ENCODE assay signal across 1 cellular context in the genomic region with DNA sequence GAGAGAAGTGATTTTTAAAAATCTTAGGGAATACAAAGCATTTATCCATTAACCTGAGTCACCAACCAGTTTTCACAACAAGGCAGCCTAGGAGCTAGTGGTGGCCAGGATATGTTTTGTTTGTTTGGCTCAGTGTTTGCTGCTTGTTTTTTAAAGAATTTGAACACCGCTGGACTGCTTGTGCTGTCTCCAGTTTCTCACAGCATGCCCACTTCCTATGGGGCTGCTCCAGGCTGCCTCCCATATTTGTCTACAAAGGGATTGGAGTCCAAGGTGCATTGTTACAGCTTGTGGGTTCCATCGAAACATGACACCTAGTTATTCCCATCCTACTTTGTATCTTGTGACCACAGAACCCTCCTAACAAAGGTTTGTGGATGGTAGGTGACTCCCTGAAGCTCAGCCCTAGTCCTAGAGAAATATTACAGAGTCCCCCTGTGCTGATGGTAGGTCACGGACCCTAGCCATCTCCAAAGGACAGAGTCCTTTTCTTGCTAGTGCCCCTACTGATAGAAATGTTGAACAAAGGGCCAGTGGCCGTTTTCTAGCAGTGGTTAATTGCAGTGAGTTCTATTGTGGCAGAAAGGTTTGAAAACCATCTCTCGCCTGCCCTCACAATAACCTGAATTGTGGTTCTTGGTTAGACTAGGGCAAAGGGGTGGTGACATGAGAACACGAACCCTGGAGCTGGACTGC.
TF ChIP-seq lines count a peak whose summit lies in the region.

No MANE protein-coding gene starts in this region.

TF ChIP-seq in GM23338, 12 proteins besides CTCF, POLR2A, EP300 and RAD21:
- TF ChIP-seq EZH2phosphoT487 (IDR thresholded peaks at IDR 0.05; ENCODE audit: unreplicated experiment) = no peak
- TF ChIP-seq, protein P1, sequence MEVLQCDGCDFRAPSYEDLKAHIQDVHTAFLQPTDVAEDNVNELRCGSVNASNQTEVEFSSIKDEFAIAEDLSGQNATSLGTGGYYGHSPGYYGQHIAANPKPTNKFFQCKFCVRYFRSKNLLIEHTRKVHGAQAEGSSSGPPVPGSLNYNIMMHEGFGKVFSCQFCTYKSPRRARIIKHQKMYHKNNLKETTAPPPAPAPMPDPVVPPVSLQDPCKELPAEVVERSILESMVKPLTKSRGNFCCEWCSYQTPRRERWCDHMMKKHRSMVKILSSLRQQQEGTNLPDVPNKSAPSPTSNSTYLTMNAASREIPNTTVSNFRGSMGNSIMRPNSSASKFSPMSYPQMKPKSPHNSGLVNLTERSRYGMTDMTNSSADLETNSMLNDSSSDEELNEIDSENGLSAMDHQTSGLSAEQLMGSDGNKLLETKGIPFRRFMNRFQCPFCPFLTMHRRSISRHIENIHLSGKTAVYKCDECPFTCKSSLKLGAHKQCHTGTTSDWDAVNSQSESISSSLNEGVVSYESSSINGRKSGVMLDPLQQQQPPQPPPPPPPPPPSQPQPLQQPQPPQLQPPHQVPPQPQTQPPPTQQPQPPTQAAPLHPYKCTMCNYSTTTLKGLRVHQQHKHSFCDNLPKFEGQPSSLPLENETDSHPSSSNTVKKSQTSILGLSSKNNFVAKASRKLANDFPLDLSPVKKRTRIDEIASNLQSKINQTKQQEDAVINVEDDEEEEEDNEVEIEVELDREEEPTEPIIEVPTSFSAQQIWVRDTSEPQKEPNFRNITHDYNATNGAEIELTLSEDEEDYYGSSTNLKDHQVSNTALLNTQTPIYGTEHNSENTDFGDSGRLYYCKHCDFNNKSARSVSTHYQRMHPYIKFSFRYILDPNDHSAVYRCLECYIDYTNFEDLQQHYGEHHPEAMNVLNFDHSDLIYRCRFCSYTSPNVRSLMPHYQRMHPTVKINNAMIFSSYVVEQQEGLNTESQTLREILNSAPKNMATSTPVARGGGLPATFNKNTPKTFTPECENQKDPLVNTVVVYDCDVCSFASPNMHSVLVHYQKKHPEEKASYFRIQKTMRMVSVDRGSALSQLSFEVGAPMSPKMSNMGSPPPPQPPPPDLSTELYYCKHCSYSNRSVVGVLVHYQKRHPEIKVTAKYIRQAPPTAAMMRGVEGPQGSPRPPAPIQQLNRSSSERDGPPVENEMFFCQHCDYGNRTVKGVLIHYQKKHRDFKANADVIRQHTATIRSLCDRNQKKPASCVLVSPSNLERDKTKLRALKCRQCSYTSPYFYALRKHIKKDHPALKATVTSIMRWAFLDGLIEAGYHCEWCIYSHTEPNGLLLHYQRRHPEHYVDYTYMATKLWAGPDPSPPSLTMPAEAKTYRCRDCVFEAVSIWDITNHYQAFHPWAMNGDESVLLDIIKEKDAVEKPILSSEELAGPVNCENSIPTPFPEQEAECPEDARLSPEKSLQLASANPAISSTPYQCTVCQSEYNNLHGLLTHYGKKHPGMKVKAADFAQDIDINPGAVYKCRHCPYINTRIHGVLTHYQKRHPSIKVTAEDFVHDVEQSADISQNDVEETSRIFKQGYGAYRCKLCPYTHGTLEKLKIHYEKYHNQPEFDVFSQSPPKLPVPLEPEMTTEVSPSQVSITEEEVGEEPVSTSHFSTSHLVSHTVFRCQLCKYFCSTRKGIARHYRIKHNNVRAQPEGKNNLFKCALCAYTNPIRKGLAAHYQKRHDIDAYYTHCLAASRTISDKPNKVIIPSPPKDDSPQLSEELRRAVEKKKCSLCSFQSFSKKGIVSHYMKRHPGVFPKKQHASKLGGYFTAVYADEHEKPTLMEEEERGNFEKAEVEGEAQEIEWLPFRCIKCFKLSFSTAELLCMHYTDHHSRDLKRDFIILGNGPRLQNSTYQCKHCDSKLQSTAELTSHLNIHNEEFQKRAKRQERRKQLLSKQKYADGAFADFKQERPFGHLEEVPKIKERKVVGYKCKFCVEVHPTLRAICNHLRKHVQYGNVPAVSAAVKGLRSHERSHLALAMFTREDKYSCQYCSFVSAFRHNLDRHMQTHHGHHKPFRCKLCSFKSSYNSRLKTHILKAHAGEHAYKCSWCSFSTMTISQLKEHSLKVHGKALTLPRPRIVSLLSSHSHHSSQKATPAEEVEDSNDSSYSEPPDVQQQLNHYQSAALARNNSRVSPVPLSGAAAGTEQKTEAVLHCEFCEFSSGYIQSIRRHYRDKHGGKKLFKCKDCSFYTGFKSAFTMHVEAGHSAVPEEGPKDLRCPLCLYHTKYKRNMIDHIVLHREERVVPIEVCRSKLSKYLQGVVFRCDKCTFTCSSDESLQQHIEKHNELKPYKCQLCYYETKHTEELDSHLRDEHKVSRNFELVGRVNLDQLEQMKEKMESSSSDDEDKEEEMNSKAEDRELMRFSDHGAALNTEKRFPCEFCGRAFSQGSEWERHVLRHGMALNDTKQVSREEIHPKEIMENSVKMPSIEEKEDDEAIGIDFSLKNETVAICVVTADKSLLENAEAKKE (CRISPR knock-in tag; IDR thresholded peaks at IDR 0.05) = 0 out of 2 replicates have a peak, but pooled peaks have one; percentile 39
